1 cellular context compared by ENCODE assay signal in genomic region chr14:76964695-76965094, GRCh38.
TF ChIP-seq lines count a peak whose summit lies in the region.

No MANE protein-coding gene starts in this region.

TF ChIP-seq in GM23338, 12 proteins besides CTCF, POLR2A, EP300 and RAD21 (continued from another document):
- TF ChIP-seq ZNF462 (CRISPR knock-in tag; IDR thresholded peaks at IDR 0.05) = no peak
- TF ChIP-seq ETS1 (IDR thresholded peaks at IDR 0.05) = no peak
- TF ChIP-seq JUNB (IDR thresholded peaks at IDR 0.05; ENCODE audit: unreplicated experiment) = no peak
- no peak for TF ChIP-seq EZH2 (IDR thresholded peaks at IDR 0.05; ENCODE audit: low read depth, unreplicated experiment)
- no peak for TF ChIP-seq ZNF331 (CRISPR knock-in tag; IDR thresholded peaks at IDR 0.05; ENCODE audit: low read depth)
- TF ChIP-seq NANOG (IDR thresholded peaks at IDR 0.05; ENCODE audit: borderline replicate concordance) = no peak
- TF ChIP-seq ZNF114 (CRISPR knock-in tag; IDR thresholded peaks at IDR 0.05) = no peak
- TF ChIP-seq STAT1 (IDR thresholded peaks at IDR 0.05; ENCODE audit: unreplicated experiment) = no peak
TF ChIP-seq in GM23338: peak in this region for 0.
